In the genomic region with DNA sequence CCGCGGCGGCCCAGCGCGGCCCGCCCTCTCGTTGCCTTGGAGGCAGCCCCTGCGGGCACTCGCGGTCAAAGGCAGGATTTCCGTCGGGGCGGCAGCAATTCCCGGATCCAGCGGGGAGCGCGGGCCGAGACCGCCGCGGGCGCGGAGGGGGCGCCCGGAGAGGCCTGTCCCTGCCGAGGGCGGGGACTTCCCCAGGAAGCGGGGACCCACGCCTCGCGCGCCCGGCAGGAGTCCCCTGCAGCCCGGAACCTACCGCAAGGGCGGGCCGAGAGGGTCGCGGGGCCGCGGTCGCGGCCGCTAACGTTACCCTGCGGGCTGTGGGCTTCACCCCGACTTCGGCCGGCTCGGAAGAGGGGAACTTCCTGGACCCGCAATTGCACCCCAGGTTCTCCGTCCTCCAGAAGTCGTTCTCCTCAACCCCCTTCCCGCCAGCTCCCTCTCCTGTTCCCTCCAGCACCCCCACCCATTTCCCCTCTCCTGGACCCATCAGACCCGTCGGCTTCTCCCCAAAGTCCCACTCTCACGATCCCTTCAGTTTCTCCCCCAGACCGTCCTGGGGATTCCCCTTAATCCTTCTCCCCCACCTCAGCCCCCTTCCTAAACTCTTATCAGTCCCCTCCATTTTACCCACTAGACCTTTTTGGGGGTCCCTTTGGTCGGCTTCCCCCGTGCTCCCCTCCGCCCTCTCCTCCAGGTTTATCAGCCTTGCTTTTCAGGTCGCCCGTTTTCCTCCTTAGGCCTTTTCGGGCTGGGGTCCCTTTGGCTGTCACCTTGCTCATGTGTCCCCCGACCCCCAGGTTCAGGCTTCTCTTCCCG, we compare ENCODE assay signal across 8 cellular contexts. TPM values are rescaled to one million over a fixed set of nuclear protein-coding genes. Genes with fewer than 3 reads are reported as not detected.
DNase-seq lines count a peak whose midpoint lies in the region; ATAC-seq and TF ChIP-seq lines count a peak whose summit lies in the region.

No MANE protein-coding gene starts in this region.

- peaks cover 46% of the 10 kb centered on the region for H3K27me3 Mint-ChIP-seq in WTC11 (ENCODE audit: low read depth)
- peaks cover 7% of the 10 kb centered on the region for H3K27me3 Mint-ChIP-seq in endothelial cell (ENCODE audit: unreplicated experiment)
- no peaks in the 10 kb centered on the region for H3K27me3 Mint-ChIP-seq in naive thymus-derived CD8-positive, alpha-beta T cell

- H3K9me3 Mint-ChIP-seq in WTC11 (no peaks in the 10 kb centered on the region), endothelial cell (ENCODE audit: unreplicated experiment) (no peaks in the 10 kb centered on the region)
- H3K9me3 Mint-ChIP-seq in naive thymus-derived CD8-positive, alpha-beta T cell, result no peaks in the 10 kb centered on the region

- in situ Hi-C loops in GM18951 (cut with MboI; ENCODE audit: low sequenced_read_pairs, unreplicated experiment), result no loop called here

- DNase-seq in WTC11 (ENCODE audit: low spot score) (peak; percentile 40), endothelial cell (ENCODE audit: low spot score) (peak; percentile 73), NCI-H774 (lab: John Stamatoyannopoulos, UW) (no peak), kidney tubule cell (ENCODE audit: low spot score) (no peak)
- DNase-seq in naive thymus-derived CD8-positive, alpha-beta T cell, result peak in 6 of 10 donors; percentile 36 to 47 (median 42)

- H3K27ac Mint-ChIP-seq in WTC11, result no peak overlapping the region
- H3K27ac Mint-ChIP-seq in endothelial cell (ENCODE audit: unreplicated experiment), result peak overlapping the region; percentile 72
- peak overlapping the region; percentile 22 to 84 (median 70) for H3K27ac Mint-ChIP-seq in naive thymus-derived CD8-positive, alpha-beta T cell

- H3K4me1 Mint-ChIP-seq in WTC11 (peaks cover 24% of the 10 kb centered on the region), endothelial cell (ENCODE audit: unreplicated experiment) (peaks cover 40% of the 10 kb centered on the region)
- peaks cover 33 to 83% (median 73%) of the 10 kb centered on the region in 4 donors for H3K4me1 Mint-ChIP-seq in naive thymus-derived CD8-positive, alpha-beta T cell

- ATAC-seq in WTC11 (peak; percentile 25), GM21360 (IDR thresholded peaks at IDR 0.05; ENCODE audit: unreplicated experiment) (no peak), GM18502 (IDR thresholded peaks at IDR 0.05; ENCODE audit: poor library complexity, unreplicated experiment) (no peak)
- ATAC-seq in naive thymus-derived CD8-positive, alpha-beta T cell, result peak; percentile 49 to 56

- no peak for TF ChIP-seq CTCF in WTC11 (IDR thresholded peaks at IDR 0.05)
- TF ChIP-seq CTCF in endothelial cell (IDR thresholded peaks at IDR 0.05; ENCODE audit: unreplicated experiment), result no peak

- H3K4me3 Mint-ChIP-seq in WTC11 (peak overlapping the region; percentile 72), endothelial cell (ENCODE audit: unreplicated experiment) (peak overlapping the region; percentile 76)
- H3K4me3 Mint-ChIP-seq in naive thymus-derived CD8-positive, alpha-beta T cell, result peak overlapping the region; percentile 56 to 82 (median 72)

- peak; percentile 48 for TF ChIP-seq POLR2A in GM18951 (IDR thresholded peaks at IDR 0.05; ENCODE audit: extremely low read depth, insufficient read depth, insufficient read length)

- no peaks in the 10 kb centered on the region for H3K36me3 Mint-ChIP-seq in WTC11
- H3K36me3 Mint-ChIP-seq in endothelial cell (ENCODE audit: low read depth, unreplicated experiment), result no peaks in the 10 kb centered on the region
- no peaks in the 10 kb centered on the region for H3K36me3 Mint-ChIP-seq in naive thymus-derived CD8-positive, alpha-beta T cell

- POLR2A ChIA-PET in WTC11 (lab: Charles Lee), result no interaction called here
- POLR2A ChIA-PET in naive thymus-derived CD8-positive, alpha-beta T cell (lab: Charles Lee), result interaction anchor here (1.2 kb wide), 1 partner anchor 21 kb away, joined by 3 read pairs; no protein-coding TSS in a partner anchor

- CTCF ChIA-PET in WTC11 (lab: Charles Lee), result interaction anchor here (1.8 kb wide), 1 partner anchor 29 kb away, joined by 5 read pairs; no protein-coding TSS in a partner anchor

TF ChIP-seq in WTC11, 78 proteins besides CTCF, POLR2A, EP300 and RAD21 (continues in another document):
- no peak for TF ChIP-seq ERG (CRISPR knock-in tag; IDR thresholded peaks at IDR 0.05)
- TF ChIP-seq ZNF263 (CRISPR knock-in tag; IDR thresholded peaks at IDR 0.05; ENCODE audit: low read depth), result peak; percentile 38; the same call in 1 of the 2 replicates
- TF ChIP-seq MYBL2 (CRISPR knock-in tag; IDR thresholded peaks at IDR 0.05), result no peak
- TF ChIP-seq NFE2L1 (CRISPR knock-in tag; IDR thresholded peaks at IDR 0.05), result no peak
- TF ChIP-seq, protein P1, sequence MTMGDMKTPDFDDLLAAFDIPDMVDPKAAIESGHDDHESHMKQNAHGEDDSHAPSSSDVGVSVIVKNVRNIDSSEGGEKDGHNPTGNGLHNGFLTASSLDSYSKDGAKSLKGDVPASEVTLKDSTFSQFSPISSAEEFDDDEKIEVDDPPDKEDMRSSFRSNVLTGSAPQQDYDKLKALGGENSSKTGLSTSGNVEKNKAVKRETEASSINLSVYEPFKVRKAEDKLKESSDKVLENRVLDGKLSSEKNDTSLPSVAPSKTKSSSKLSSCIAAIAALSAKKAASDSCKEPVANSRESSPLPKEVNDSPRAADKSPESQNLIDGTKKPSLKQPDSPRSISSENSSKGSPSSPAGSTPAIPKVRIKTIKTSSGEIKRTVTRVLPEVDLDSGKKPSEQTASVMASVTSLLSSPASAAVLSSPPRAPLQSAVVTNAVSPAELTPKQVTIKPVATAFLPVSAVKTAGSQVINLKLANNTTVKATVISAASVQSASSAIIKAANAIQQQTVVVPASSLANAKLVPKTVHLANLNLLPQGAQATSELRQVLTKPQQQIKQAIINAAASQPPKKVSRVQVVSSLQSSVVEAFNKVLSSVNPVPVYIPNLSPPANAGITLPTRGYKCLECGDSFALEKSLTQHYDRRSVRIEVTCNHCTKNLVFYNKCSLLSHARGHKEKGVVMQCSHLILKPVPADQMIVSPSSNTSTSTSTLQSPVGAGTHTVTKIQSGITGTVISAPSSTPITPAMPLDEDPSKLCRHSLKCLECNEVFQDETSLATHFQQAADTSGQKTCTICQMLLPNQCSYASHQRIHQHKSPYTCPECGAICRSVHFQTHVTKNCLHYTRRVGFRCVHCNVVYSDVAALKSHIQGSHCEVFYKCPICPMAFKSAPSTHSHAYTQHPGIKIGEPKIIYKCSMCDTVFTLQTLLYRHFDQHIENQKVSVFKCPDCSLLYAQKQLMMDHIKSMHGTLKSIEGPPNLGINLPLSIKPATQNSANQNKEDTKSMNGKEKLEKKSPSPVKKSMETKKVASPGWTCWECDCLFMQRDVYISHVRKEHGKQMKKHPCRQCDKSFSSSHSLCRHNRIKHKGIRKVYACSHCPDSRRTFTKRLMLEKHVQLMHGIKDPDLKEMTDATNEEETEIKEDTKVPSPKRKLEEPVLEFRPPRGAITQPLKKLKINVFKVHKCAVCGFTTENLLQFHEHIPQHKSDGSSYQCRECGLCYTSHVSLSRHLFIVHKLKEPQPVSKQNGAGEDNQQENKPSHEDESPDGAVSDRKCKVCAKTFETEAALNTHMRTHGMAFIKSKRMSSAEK (CRISPR knock-in tag; IDR thresholded peaks at IDR 0.05; ENCODE audit: borderline replicate concordance), result no peak
- no peak for TF ChIP-seq TEAD1 (CRISPR knock-in tag; IDR thresholded peaks at IDR 0.05)
- no peak for TF ChIP-seq ZBTB21 (CRISPR knock-in tag; IDR thresholded peaks at IDR 0.05; ENCODE audit: borderline replicate concordance)
- TF ChIP-seq, protein P2, sequence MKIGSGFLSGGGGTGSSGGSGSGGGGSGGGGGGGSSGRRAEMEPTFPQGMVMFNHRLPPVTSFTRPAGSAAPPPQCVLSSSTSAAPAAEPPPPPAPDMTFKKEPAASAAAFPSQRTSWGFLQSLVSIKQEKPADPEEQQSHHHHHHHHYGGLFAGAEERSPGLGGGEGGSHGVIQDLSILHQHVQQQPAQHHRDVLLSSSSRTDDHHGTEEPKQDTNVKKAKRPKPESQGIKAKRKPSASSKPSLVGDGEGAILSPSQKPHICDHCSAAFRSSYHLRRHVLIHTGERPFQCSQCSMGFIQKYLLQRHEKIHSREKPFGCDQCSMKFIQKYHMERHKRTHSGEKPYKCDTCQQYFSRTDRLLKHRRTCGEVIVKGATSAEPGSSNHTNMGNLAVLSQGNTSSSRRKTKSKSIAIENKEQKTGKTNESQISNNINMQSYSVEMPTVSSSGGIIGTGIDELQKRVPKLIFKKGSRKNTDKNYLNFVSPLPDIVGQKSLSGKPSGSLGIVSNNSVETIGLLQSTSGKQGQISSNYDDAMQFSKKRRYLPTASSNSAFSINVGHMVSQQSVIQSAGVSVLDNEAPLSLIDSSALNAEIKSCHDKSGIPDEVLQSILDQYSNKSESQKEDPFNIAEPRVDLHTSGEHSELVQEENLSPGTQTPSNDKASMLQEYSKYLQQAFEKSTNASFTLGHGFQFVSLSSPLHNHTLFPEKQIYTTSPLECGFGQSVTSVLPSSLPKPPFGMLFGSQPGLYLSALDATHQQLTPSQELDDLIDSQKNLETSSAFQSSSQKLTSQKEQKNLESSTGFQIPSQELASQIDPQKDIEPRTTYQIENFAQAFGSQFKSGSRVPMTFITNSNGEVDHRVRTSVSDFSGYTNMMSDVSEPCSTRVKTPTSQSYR (CRISPR knock-in tag; IDR thresholded peaks at IDR 0.05), result no peak

RNA-seq across cellular contexts. Expression of gene FGR, which starts 0.6 kb away (rescaled TPM):
- total RNA-seq in WTC11 (2021) (0.30 to 0.77 TPM (median 0.46 TPM) in 3 replicates), endothelial cell (ENCODE audit: unreplicated experiment) (0.46 TPM)
- total RNA-seq in naive thymus-derived CD8-positive, alpha-beta T cell, result 1 to 10 TPM; 2.0 to 2.3 TPM
- 10 to 100 TPM in 1 of 3 donors, 1 to 10 TPM in 2; 1.8 to 69.5 (median 3.3) TPM for polyA plus RNA-seq in naive thymus-derived CD8-positive, alpha-beta T cell

RNA-seq across cellular contexts. Expression of gene AHDC1, which starts 30.4 kb away (rescaled TPM):
- total RNA-seq in WTC11 (2021) (31.6 to 49.0 TPM (median 32.6 TPM) in 3 replicates), endothelial cell (ENCODE audit: unreplicated experiment) (48.0 TPM)
- 10 to 100 TPM; 19.6 to 24.7 TPM for total RNA-seq in naive thymus-derived CD8-positive, alpha-beta T cell
- 1 to 10 TPM in 2 of 3 donors, under 1 TPM in 1; 0.57 to 2.4 (median 1.0) TPM for polyA plus RNA-seq in naive thymus-derived CD8-positive, alpha-beta T cell

RNA-seq across cellular contexts. Expression of gene IFI6, which starts 37.6 kb away (rescaled TPM):
- 4.5 to 9.4 TPM (median 6.4 TPM) in 3 replicates for total RNA-seq in WTC11 (2021)
- total RNA-seq in endothelial cell (ENCODE audit: unreplicated experiment), result 9.7 TPM
- total RNA-seq in naive thymus-derived CD8-positive, alpha-beta T cell, result 10 to 100 TPM; 23.3 to 24.5 TPM
- 100 to 1,000 TPM; 145 to 171 (median 146) TPM for polyA plus RNA-seq in naive thymus-derived CD8-positive, alpha-beta T cell

Comparison
In these comparisons a context has a peak if more than half of its experiments do, and no peak if none do; other contexts are left out.
1. ATAC-seq: peak in WTC11 (single experiment) and naive thymus-derived CD8-positive, alpha-beta T cell (2 of 2); none in GM21360 (single experiment) and GM18502 (single experiment).
2. DNase-seq: peak in WTC11 (single experiment), endothelial cell (single experiment) and naive thymus-derived CD8-positive, alpha-beta T cell (6 of 10); none in NCI-H774 (single experiment) and kidney tubule cell (single experiment).
3. Peak in every context shown above with its lines, with median percentiles within 50 percentile points of each other: H3K4me3 Mint-ChIP-seq.